ENCODE assay signal across 12 cellular contexts in the genomic region with DNA sequence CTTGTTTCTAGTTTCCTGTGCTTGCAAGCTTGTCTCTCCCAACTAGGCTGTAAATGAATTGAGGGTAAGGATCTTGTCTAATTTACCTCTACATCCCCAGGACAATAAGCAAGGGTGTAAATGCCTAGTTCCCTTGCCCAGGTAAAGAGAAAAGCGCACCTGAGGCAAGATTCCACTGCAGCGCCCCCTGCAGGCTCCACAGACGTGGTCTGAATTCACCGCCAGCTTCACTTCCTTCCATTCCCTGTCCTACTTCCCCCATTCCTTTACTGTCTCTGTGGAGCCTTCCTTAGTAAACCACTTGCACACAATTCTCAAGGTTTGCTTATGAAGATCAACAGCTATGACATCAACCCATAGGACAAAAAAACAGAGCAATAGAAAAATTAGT. TPM values are rescaled to one million over a fixed set of nuclear protein-coding genes. Genes with fewer than 3 reads are reported as not detected.
DNase-seq lines count a peak whose midpoint lies in the region; ATAC-seq, FAIRE-seq and TF ChIP-seq lines count a peak whose summit lies in the region.
"Had no signal": no experiment of that assay in that cellular context is flagged by ENCODE, and none has a peak within 500 bp of the region (broad histone marks: within the 10 kb centered on the region; RNA-seq: fewer than 3 reads in every experiment).

No MANE protein-coding gene starts in this region.

- DNase-seq in AG09309 (ENCODE audit: low read depth) (no peak), ELF-1 (ENCODE audit: low read depth, low spot score) (peak; percentile 42), RWPE1 (ENCODE audit: low spot score) (no peak), iPS-NIHi7 (ENCODE audit: extremely low spot score) (peak; percentile 76), kidney (no peak), NCI-H2029 (lab: John Stamatoyannopoulos, UW) (no peak)
- DNase-seq: naive thymus-derived CD4-positive, alpha-beta T cell; NK-92 treated with Interleukin-12 subunit alpha and Interleukin-12 subunit beta, amount 100 ng/mL, for 24 hours had no signal

- CTCF ChIA-PET in RWPE1 (lab: Yijun Ruan, JAX), result interaction anchor here (0.5 to 1.6 kb wide), 10 partner anchors 9 to 1634 kb away, joined by 3 to 9 read pairs (median 3); no protein-coding TSS in a partner anchor

- TF ChIP-seq CTCF in AG09309 (IDR thresholded peaks at IDR 0.05; ENCODE audit: control insufficient read depth, insufficient read depth, low read depth, low read length, missing control alignments) (peak; percentile 18), RWPE1 (conservative IDR thresholded peaks at IDR 0.05; ENCODE audit: low read depth) (peak; percentile 24; the same call in 1 of the 2 replicates), kidney (IDR thresholded peaks at IDR 0.05; ENCODE audit: borderline replicate concordance, extremely low read depth, insufficient read depth) (no peak)

- ATAC-seq in GM21786 (IDR thresholded peaks at IDR 0.05; ENCODE audit: unreplicated experiment), result no peak
- no peak for ATAC-seq in GM21515 (IDR thresholded peaks at IDR 0.05; ENCODE audit: unreplicated experiment)
- ATAC-seq: gastroesophageal sphincter; naive thymus-derived CD4-positive, alpha-beta T cell had no signal

- H3K9ac ChIP-seq in kidney (ENCODE audit: low read length in 2 of 2), result no peak overlapping the region

- H3K9me3 ChIP-seq in kidney (ENCODE audit: control insufficient read depth in 1 of 2, low read length in 2 of 2), result no peaks in the 10 kb centered on the region
- H3K9me3 ChIP-seq: gastroesophageal sphincter had no signal

- H3K27ac ChIP-seq in RWPE1 (peak overlapping the region; percentile 70), kidney (ENCODE audit: low read depth in 2 of 2, low read length in 2 of 2) (no peak overlapping the region)

- H3K4me3 ChIP-seq in AG09309 (ENCODE audit: control insufficient read depth, low read depth, low read length) (no peak overlapping the region), kidney (ENCODE audit: low read length in 2 of 2) (no peak overlapping the region)
- H3K4me3 ChIP-seq: gastroesophageal sphincter had no signal

- intact Hi-C loops in kidney (cut with DNase I), result no loop called here

- POLR2A ChIA-PET in RWPE1 (lab: Yijun Ruan, JAX; ENCODE audit: low non-redundant PET), result no interaction called here

- H3K36me3 ChIP-seq in kidney (ENCODE audit: control insufficient read depth in 1 of 2, insufficient read depth in 2 of 2, low read length in 2 of 2), result no peaks in the 10 kb centered on the region
- H3K36me3 ChIP-seq: gastroesophageal sphincter had no signal

- FAIRE-seq in kidney (lab: Jason Lieb, UNC), result no peak
- FAIRE-seq: G401.6 had no signal

- H3K4me1 ChIP-seq in kidney (ENCODE audit: control insufficient read depth in 1 of 2, insufficient read depth in 1 of 2, low read depth in 1 of 2, low read length in 2 of 2), result no peaks in the 10 kb centered on the region
- H3K4me1 ChIP-seq: gastroesophageal sphincter had no signal

RNA-seq across cellular contexts. Expression of a gene that starts 42.3 kb away (rescaled TPM):
- total RNA-seq in kidney, result 6.6 TPM
- polyA plus RNA-seq in kidney (ENCODE audit: insufficient read depth, low read depth, low replicate concordance), result 1.9 TPM

Comparison
In these comparisons a context has a peak if more than half of its experiments do, and no peak if none do; other contexts are left out.
1. DNase-seq: peak in ELF-1 (single experiment) and iPS-NIHi7 (single experiment); none in AG09309 (single experiment), RWPE1 (single experiment), kidney (single experiment) and NCI-H2029 (single experiment).